In the genomic region with DNA sequence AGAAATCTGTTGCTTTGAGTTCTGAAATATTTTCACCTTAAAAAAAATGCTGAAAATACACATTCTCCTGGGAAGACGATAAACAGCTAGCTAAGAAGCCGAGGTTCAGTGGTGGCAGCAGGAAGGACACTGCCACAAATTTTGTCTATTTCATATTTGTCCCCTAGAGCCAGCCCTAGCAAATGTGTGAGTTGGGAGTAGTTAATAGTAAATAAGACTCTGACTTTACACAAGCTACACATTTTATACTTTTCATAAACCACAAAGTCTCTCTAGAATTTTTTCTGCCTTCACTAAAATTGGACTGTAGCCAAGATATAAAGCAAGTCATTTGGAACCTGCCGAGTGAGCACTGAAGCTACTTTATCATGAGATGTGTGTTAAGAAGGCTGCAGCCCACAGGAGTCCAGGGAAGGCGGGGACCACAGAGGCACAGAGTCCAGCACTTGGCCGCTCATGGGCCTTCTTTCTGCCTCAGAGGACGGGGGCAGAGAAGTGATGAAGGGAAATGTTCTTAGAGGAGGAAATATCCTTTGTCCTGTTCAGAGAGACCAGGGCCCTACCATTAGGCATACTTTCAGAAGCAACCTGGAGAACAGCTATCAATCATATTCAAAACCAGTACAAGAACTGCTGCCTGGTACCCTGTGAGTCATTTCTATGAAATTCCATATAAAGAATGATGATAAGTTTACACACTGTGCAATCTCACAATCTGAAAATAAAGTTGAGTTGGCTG, we compare ENCODE assay signal across 9 cellular contexts.
DNase-seq lines count a peak whose midpoint lies in the region; ATAC-seq and TF ChIP-seq lines count a peak whose summit lies in the region.
"Had no signal": no experiment of that assay in that cellular context is flagged by ENCODE, and none has a peak within 500 bp of the region (broad histone marks: within the 10 kb centered on the region; RNA-seq: fewer than 3 reads in every experiment).

No MANE protein-coding gene starts in this region.

- H3K36me3 Mint-ChIP-seq in T-helper 2 cell treated with Interferon-gamma antibody and Interleukin-4, amounts not matched to agents 5 μg/mL and 100 μg/mL, for 36 hours (ENCODE audit: low read depth): peaks cover 15% of the 10 kb centered on the region

- peaks cover 8% of the 10 kb centered on the region for H3K9me3 Mint-ChIP-seq in T-helper 2 cell treated with Interferon-gamma antibody and Interleukin-4, amounts not matched to agents 5 μg/mL and 100 μg/mL, for 36 hours
- H3K9me3 Mint-ChIP-seq: naive thymus-derived CD8-positive, alpha-beta T cell had no signal

- ATAC-seq in DND-41 (ENCODE audit: insufficient read depth, low read depth) (peak; percentile 62), GM21528 (IDR thresholded peaks at IDR 0.05; ENCODE audit: low FRiP score, unreplicated experiment) (no peak)
- ATAC-seq: naive thymus-derived CD8-positive, alpha-beta T cell had no signal

- no peak for TF ChIP-seq CTCF in C4-2B (conservative IDR thresholded peaks at IDR 0.05)
- TF ChIP-seq CTCF in DND-41 (IDR thresholded peaks at IDR 0.05; ENCODE audit: borderline replicate concordance, extremely low read depth, low read length, poor library complexity, severe bottlenecking): no peak
- no peak for TF ChIP-seq CTCF in hepatocyte (IDR thresholded peaks at IDR 0.05; ENCODE audit: poor library complexity)

- peak overlapping the region; percentile 67 for H3K27ac Mint-ChIP-seq in T-helper 2 cell treated with Interferon-gamma antibody and Interleukin-4, amounts not matched to agents 5 μg/mL and 100 μg/mL, for 36 hours

- H3K36me3 ChIP-seq in DND-41 (ENCODE audit: insufficient read depth, low read length) (peaks cover 5% of the 10 kb centered on the region; the same call in 1 of the 2 replicates), hepatocyte (replicated peaks; ENCODE audit: insufficient read depth, low read depth) (no peaks in the 10 kb centered on the region)

- peaks cover 50% of the 10 kb centered on the region for H3K4me1 ChIP-seq in DND-41 (ENCODE audit: insufficient read depth, low read length)
- peaks cover 26% of the 10 kb centered on the region for H3K4me1 ChIP-seq in hepatocyte (ENCODE audit: insufficient read depth)

- H3K9me3 ChIP-seq in DND-41 (ENCODE audit: insufficient read depth, low read length, severe bottlenecking) (no peaks in the 10 kb centered on the region), hepatocyte (ENCODE audit: low read depth) (no peaks in the 10 kb centered on the region)

- peaks cover 40% of the 10 kb centered on the region for H3K4me1 Mint-ChIP-seq in T-helper 2 cell treated with Interferon-gamma antibody and Interleukin-4, amounts not matched to agents 5 μg/mL and 100 μg/mL, for 36 hours (ENCODE audit: low read depth)

- no peaks in the 10 kb centered on the region for H3K9me2 ChIP-seq in hepatocyte (replicated peaks; ENCODE audit: insufficient read depth)

- no peak overlapping the region for H2AFZ ChIP-seq in DND-41 (ENCODE audit: low read depth, low read length)
- H2AFZ ChIP-seq in hepatocyte: no peak overlapping the region

- peak overlapping the region; percentile 21 for H3K9ac ChIP-seq in DND-41 (ENCODE audit: low read depth, low read length)

- H3K27ac ChIP-seq in C4-2B (peak overlapping the region; percentile 32; the same call in 1 of the 2 replicates), DND-41 (ENCODE audit: low read length) (peak overlapping the region; percentile 58), hepatocyte (peak overlapping the region; percentile 35)

- H3K4me2 ChIP-seq in DND-41 (ENCODE audit: insufficient read depth, low read length) (peak overlapping the region; percentile 15; the same call in 1 of the 2 replicates), hepatocyte (no peak overlapping the region)

- H3K4me3 Mint-ChIP-seq in T-helper 2 cell treated with Interferon-gamma antibody and Interleukin-4, amounts not matched to agents 5 μg/mL and 100 μg/mL, for 36 hours: peak overlapping the region; percentile 24
- H3K4me3 Mint-ChIP-seq: naive thymus-derived CD8-positive, alpha-beta T cell had no signal

- DNase-seq in DND-41 (no peak), hepatocyte (ENCODE audit: low spot score) (no peak), dedifferentiated amniotic fluid mesenchymal stem cell (ENCODE audit: extremely low spot score) (no peak), NCI-H146 treated with DMSO at 0.1 percent for 48 hours (lab: John Stamatoyannopoulos, UW; ENCODE audit: unreplicated experiment) (no peak)
- no peak for DNase-seq in T-helper 2 cell treated with Interferon-gamma antibody and Interleukin-4, amounts not matched to agents 5 μg/mL and 100 μg/mL, for 36 hours (ENCODE audit: low spot score)
- DNase-seq: NCI-H774 had no signal

- H4K20me1 ChIP-seq in DND-41 (ENCODE audit: insufficient read depth, low read length) (no peaks in the 10 kb centered on the region), hepatocyte (ENCODE audit: insufficient read depth, poor library complexity, severe bottlenecking) (no peaks in the 10 kb centered on the region)

- WGBS in hepatocyte (ENCODE audit: low lambda C conversion rate, missing lambda C conversion rate): 64% methylated on average over 6 of the region's 6 CpGs

- no peaks in the 10 kb centered on the region for H3K27me3 ChIP-seq in DND-41 (ENCODE audit: insufficient read depth, low read length, poor library complexity)
- no peaks in the 10 kb centered on the region for H3K27me3 ChIP-seq in hepatocyte

- no peaks in the 10 kb centered on the region for H3K79me2 ChIP-seq in DND-41 (ENCODE audit: insufficient read depth, low read length)
- H3K79me2 ChIP-seq in hepatocyte: no peaks in the 10 kb centered on the region

- H3K4me3 ChIP-seq in DND-41 (ENCODE audit: low read depth in 1 of 2, low read length in 2 of 2) (no peak overlapping the region), hepatocyte (no peak overlapping the region)

- no peaks in the 10 kb centered on the region for H3K27me3 Mint-ChIP-seq in T-helper 2 cell treated with Interferon-gamma antibody and Interleukin-4, amounts not matched to agents 5 μg/mL and 100 μg/mL, for 36 hours (ENCODE audit: low read depth)
